Comparison of ENCODE assay signal across 10 cellular contexts in the genomic region with DNA sequence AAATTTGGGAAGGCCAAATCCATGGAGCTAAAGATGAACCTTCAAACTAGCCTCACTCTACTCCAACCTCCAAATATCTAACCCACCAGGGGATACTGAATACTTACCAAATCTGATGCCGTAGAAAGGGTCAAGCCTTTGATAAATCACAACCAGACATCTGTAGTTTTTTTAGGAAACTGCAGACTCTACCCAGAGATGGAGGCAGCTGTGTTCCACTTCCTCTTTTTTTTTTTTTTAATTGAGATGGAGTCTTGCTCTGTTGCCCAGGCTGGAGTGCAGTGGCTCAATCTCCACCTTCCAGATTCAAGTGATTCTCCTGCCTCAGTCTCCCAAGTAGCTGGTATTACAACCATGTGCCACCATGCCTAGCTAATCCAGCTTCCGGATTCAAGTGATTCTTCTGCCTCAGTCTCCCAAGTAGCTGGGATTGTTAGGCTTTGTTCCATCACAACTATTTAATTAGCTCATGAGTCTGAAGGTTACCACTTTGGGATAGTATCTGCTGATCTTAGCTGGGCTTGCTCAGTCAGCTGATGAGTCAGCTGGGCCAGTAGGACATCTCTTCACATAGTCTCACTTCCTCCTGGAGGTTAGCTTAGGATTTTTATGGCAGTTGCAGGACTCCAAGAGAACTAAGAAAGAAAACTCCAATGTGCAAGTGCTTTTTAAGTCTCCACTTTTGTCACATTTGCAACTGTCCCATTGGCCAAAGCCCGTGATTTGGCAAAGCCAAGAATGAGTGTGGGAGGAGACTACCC. TPM values are rescaled to one million over a fixed set of nuclear protein-coding genes. Genes with fewer than 3 reads are reported as not detected.
A peak's percentile ranks its signal among the peaks of the same experiment; 100 is the strongest.
DNase-seq lines count a peak whose midpoint lies in the region; ATAC-seq and TF ChIP-seq lines count a peak whose summit lies in the region.
"Had no signal": no experiment of that assay in that cellular context is flagged by ENCODE, and none has a peak within 500 bp of the region (broad histone marks: within the 10 kb centered on the region; RNA-seq: fewer than 3 reads in every experiment).

No MANE protein-coding gene starts in this region.

- peak overlapping the region; percentile 6 for H3K27ac ChIP-seq in mesenchymal stem cell (ENCODE audit: low read length, poor library complexity, severe bottlenecking)
- no peak overlapping the region for H3K27ac ChIP-seq in WERI-Rb-1

- H2BK12ac ChIP-seq in mesenchymal stem cell (ENCODE audit: low read length in 2 of 2) = no peak overlapping the region

- no peak overlapping the region for H3K18ac ChIP-seq in mesenchymal stem cell (ENCODE audit: low read depth in 1 of 2, low read length in 2 of 2)

- no peak overlapping the region for H3K9ac ChIP-seq in mesenchymal stem cell (ENCODE audit: low read length)

- no peak overlapping the region for H3K23ac ChIP-seq in mesenchymal stem cell (ENCODE audit: low read length in 2 of 2)

- no peak overlapping the region for H4K8ac ChIP-seq in mesenchymal stem cell (ENCODE audit: low read length)

- no peak overlapping the region for H3K4me2 ChIP-seq in mesenchymal stem cell (ENCODE audit: low read length, poor library complexity, severe bottlenecking)

- H2BK120ac ChIP-seq in mesenchymal stem cell (ENCODE audit: low read depth, low read length) = no peak overlapping the region

- DNase-seq in NOMO-1 treated with DMSO at 0.1 percent for 48 hours (lab: John Stamatoyannopoulos, UW; ENCODE audit: unreplicated experiment) = peak; percentile 58
- DNase-seq in mesenchymal stem cell = peak; percentile 34
- DNase-seq in WERI-Rb-1 = no peak
- DNase-seq in SK-N-DZ (ENCODE audit: low spot score) = no peak
- DNase-seq in occipital lobe (lab: John Stamatoyannopoulos, UW) = no peak
- no peak for DNase-seq in stimulated activated CD4-positive, alpha-beta T cell treated with anti-CD3 and anti-CD28 coated beads, Interleukin-4, amount 100 ng/mL, for 24 hours
- DNase-seq: activated CD8-positive, alpha-beta T cell treated with anti-CD3 and anti-CD28 coated beads, Interleukin-2, amount 10 ng/mL, durations not matched to agents 7 days and 5 days; NCI-H2029 treated with DMSO at 0.1 percent for 48 hours had no signal

- H3K14ac ChIP-seq in mesenchymal stem cell (ENCODE audit: low read length in 2 of 2) = no peak overlapping the region

- no peak overlapping the region for H4K91ac ChIP-seq in mesenchymal stem cell (ENCODE audit: low read length)

- WGBS in mesenchymal stem cell = 94% methylated on average over 2 of the region's 3 CpGs

- TF ChIP-seq CTCF in WERI-Rb-1 (IDR thresholded peaks at IDR 0.05; ENCODE audit: low read depth, low read length) = no peak

- ATAC-seq in GM19324 (IDR thresholded peaks at IDR 0.05; ENCODE audit: low FRiP score, unreplicated experiment) (peak; percentile 86), HG02884 (IDR thresholded peaks at IDR 0.05; ENCODE audit: unreplicated experiment) (peak; percentile 96)
- ATAC-seq: activated CD8-positive, alpha-beta T cell treated with anti-CD3 and anti-CD28 coated beads, Interleukin-2, amount 10 ng/mL, durations not matched to agents 7 days and 5 days had no signal

- H3K36me3 ChIP-seq in mesenchymal stem cell (ENCODE audit: control insufficient read depth in 1 of 2, insufficient read depth in 2 of 2, low read depth in 1 of 2, low read length in 2 of 2) = no peaks in the 10 kb centered on the region
- H3K36me3 ChIP-seq in WERI-Rb-1 = no peaks in the 10 kb centered on the region

- H3K9me3 ChIP-seq in mesenchymal stem cell (ENCODE audit: control insufficient read depth, low read length) (peaks cover 4% of the 10 kb centered on the region), WERI-Rb-1 (ENCODE audit: severe bottlenecking) (peaks cover 2% of the 10 kb centered on the region)

- H3K27me3 ChIP-seq in mesenchymal stem cell (ENCODE audit: control insufficient read depth in 1 of 2, insufficient read depth in 1 of 2, low read length in 2 of 2) (no peaks in the 10 kb centered on the region), WERI-Rb-1 (ENCODE audit: insufficient read depth, low read depth, severe bottlenecking) (no peaks in the 10 kb centered on the region)

- H2BK5ac ChIP-seq in mesenchymal stem cell (ENCODE audit: low read depth, low read length, poor library complexity, severe bottlenecking) = no peak overlapping the region

- H3K4me3 ChIP-seq in mesenchymal stem cell (ENCODE audit: insufficient read depth in 1 of 2, low read depth in 1 of 2, low read length in 2 of 2) = no peak overlapping the region
- H3K4me3 ChIP-seq in WERI-Rb-1 (ENCODE audit: low read depth, low read length) = no peak overlapping the region

- H2BK15ac ChIP-seq in mesenchymal stem cell (ENCODE audit: low read depth, poor library complexity, severe bottlenecking) = no peak overlapping the region

- H2AFZ ChIP-seq in mesenchymal stem cell (ENCODE audit: low read depth, low read length) = no peak overlapping the region

- no peak overlapping the region for H3K4ac ChIP-seq in mesenchymal stem cell (ENCODE audit: low read depth in 1 of 2, low read length in 2 of 2)

- H2AK5ac ChIP-seq in mesenchymal stem cell (ENCODE audit: low read length, severe bottlenecking) = peak overlapping the region; percentile 22

- peaks cover 6% of the 10 kb centered on the region for H3K79me1 ChIP-seq in mesenchymal stem cell (replicated peaks; ENCODE audit: low read length, poor library complexity, severe bottlenecking)

- peaks cover 1% of the 10 kb centered on the region for H3K4me1 ChIP-seq in mesenchymal stem cell (ENCODE audit: control insufficient read depth, insufficient read depth, low read depth, low read length)

RNA-seq across cellular contexts. Expression of gene FRK, which starts 13.3 kb away (rescaled TPM):
- polyA plus RNA-seq in mesenchymal stem cell (2013, experiment 1 of 2) = 0.03 TPM
- 0.04 TPM for polyA plus RNA-seq in mesenchymal stem cell (2013, experiment 2 of 2)
- 0.06 and 0.09 TPM in 2 replicates for polyA plus RNA-seq in SK-N-DZ (2014; cell fraction: cytosol; rRNA removed)
- polyA plus RNA-seq in SK-N-DZ (2014; cell fraction: nucleus; rRNA removed) = 0.10 and 0.13 TPM in 2 replicates
- 0.31 TPM for total RNA-seq in occipital lobe

RNA-seq across cellular contexts. Expression of gene NT5DC1, which starts 53.3 kb away (rescaled TPM):
- 12.5 TPM for polyA plus RNA-seq in mesenchymal stem cell (2013, experiment 1 of 2)
- polyA plus RNA-seq in mesenchymal stem cell (2013, experiment 2 of 2) = 12.2 TPM
- polyA plus RNA-seq in SK-N-DZ (2014; cell fraction: cytosol; rRNA removed) = 5.5 and 9.9 TPM in 2 replicates
- polyA plus RNA-seq in SK-N-DZ (2014; cell fraction: nucleus; rRNA removed) = 5.6 and 12.0 TPM in 2 replicates
- total RNA-seq in occipital lobe = 2.2 TPM

Comparison
In these comparisons a context has a peak if more than half of its experiments do, and no peak if none do; other contexts are left out.
1. DNase-seq: peak in NOMO-1 treated with DMSO at 0.1 percent for 48 hours (single experiment) and mesenchymal stem cell (single experiment); none in WERI-Rb-1 (single experiment), SK-N-DZ (single experiment), occipital lobe (single experiment) and stimulated activated CD4-positive, alpha-beta T cell treated with anti-CD3 and anti-CD28 coated beads, Interleukin-4, amount 100 ng/mL, for 24 hours (single experiment).